Comparison of ENCODE assay signal across 15 cellular contexts in genomic region chr20:61810066-61810708, GRCh38.
DNase-seq lines count a peak whose midpoint lies in the region; ATAC-seq and TF ChIP-seq lines count a peak whose summit lies in the region.
"Had no signal": no experiment of that assay in that cellular context is flagged by ENCODE, and none has a peak within 500 bp of the region (broad histone marks: within the 10 kb centered on the region; RNA-seq: fewer than 3 reads in every experiment).

No MANE protein-coding gene starts in this region.

- H3K36me3 Mint-ChIP-seq in chondrocyte (ENCODE audit: low read depth), result no peaks in the 10 kb centered on the region
- H3K36me3 Mint-ChIP-seq in activated CD4-positive, alpha-beta memory T cell treated with anti-CD3 and anti-CD28 coated beads, Interleukin-2, amount 10 ng/mL, durations not matched to agents 7 days and 5 days (ENCODE audit: low read depth), result no peaks in the 10 kb centered on the region
- H3K36me3 Mint-ChIP-seq: CD8-positive, alpha-beta memory T cell had no signal

- no peaks in the 10 kb centered on the region for H3K27me3 ChIP-seq in H7 (ENCODE audit: control insufficient read depth, insufficient read depth, low read length)
- H3K27me3 ChIP-seq in lower lobe of right lung (ENCODE audit: low read depth), result peaks cover 10% of the 10 kb centered on the region
- peaks cover 0 to 7% (median 0%) of the 10 kb centered on the region in 7 donors for H3K27me3 ChIP-seq in spleen (replicated peaks in 1 of 7)

- no peaks in the 10 kb centered on the region for H3K9me3 Mint-ChIP-seq in chondrocyte (ENCODE audit: low read depth)
- H3K9me3 Mint-ChIP-seq in activated CD4-positive, alpha-beta memory T cell treated with anti-CD3 and anti-CD28 coated beads, Interleukin-2, amount 10 ng/mL, durations not matched to agents 7 days and 5 days, result no peaks in the 10 kb centered on the region
- H3K9me3 Mint-ChIP-seq: CD8-positive, alpha-beta memory T cell; GM23338; H9 had no signal

- H3K27me3 Mint-ChIP-seq in chondrocyte (ENCODE audit: low read depth), result peaks cover 33% of the 10 kb centered on the region
- H3K27me3 Mint-ChIP-seq in activated CD4-positive, alpha-beta memory T cell treated with anti-CD3 and anti-CD28 coated beads, Interleukin-2, amount 10 ng/mL, durations not matched to agents 7 days and 5 days, result no peaks in the 10 kb centered on the region

- H3K27ac ChIP-seq in lower lobe of right lung (no peak overlapping the region), spleen (no peak overlapping the region)
- H3K27ac ChIP-seq: A549 had no signal

- 88 to 93% (median 89%) methylated on average over 19 to 20 of the region's 20 CpGs for WGBS in spleen, 5 donors

- DNase-seq in H7 (peak; percentile 48), chondrocyte (ENCODE audit: low spot score) (peak; percentile 79), lower lobe of right lung (peak; percentile 38), spleen (peak; percentile 64)
- DNase-seq in activated CD8-positive, alpha-beta memory T cell treated with anti-CD3 and anti-CD28 coated beads, Interleukin-2, amount 50 U/mL, for 48 hours, result no peak
- DNase-seq in activated CD4-positive, alpha-beta memory T cell treated with anti-CD3 and anti-CD28 coated beads, Interleukin-2, amount 10 ng/mL, durations not matched to agents 7 days and 5 days, result no peak
- DNase-seq: BE2C; Caco-2; CD8-positive, alpha-beta memory T cell; DND-41; GF-D8; H9 had no signal

- TF ChIP-seq CTCF in chondrocyte (IDR thresholded peaks at IDR 0.05), result no peak
- TF ChIP-seq CTCF in lower lobe of right lung (IDR thresholded peaks at IDR 0.05), result no peak
- TF ChIP-seq CTCF in spleen (IDR thresholded peaks at IDR 0.05 in 8 of 11, conservative IDR thresholded peaks at IDR 0.05 in 3 of 11), result no peak

- POLR2A ChIA-PET in activated CD4-positive, alpha-beta memory T cell treated with anti-CD3 and anti-CD28 coated beads, Interleukin-2, amount 10 ng/mL, durations not matched to agents 7 days and 5 days (lab: Charles Lee), result no interaction called here

- H3K4me1 Mint-ChIP-seq in chondrocyte (ENCODE audit: low read depth), result no peaks in the 10 kb centered on the region
- no peaks in the 10 kb centered on the region for H3K4me1 Mint-ChIP-seq in activated CD4-positive, alpha-beta memory T cell treated with anti-CD3 and anti-CD28 coated beads, Interleukin-2, amount 10 ng/mL, durations not matched to agents 7 days and 5 days
- H3K4me1 Mint-ChIP-seq: CD8-positive, alpha-beta memory T cell had no signal

- no peak for ATAC-seq in lower lobe of right lung
- no peak for ATAC-seq in HG02588 (IDR thresholded peaks at IDR 0.05; ENCODE audit: unreplicated experiment)
- ATAC-seq: A549, GM23338 had no signal

- H3K9me3 ChIP-seq in lower lobe of right lung (no peaks in the 10 kb centered on the region), spleen (no peaks in the 10 kb centered on the region)
- H3K9me3 ChIP-seq: A549, BE2C, Caco-2 had no signal

- H3K36me3 ChIP-seq in H7 (replicated peaks; ENCODE audit: control insufficient read depth, insufficient read depth, low read length), result no peaks in the 10 kb centered on the region
- no peaks in the 10 kb centered on the region for H3K36me3 ChIP-seq in lower lobe of right lung
- no peaks in the 10 kb centered on the region for H3K36me3 ChIP-seq in spleen
- H3K36me3 ChIP-seq: BE2C had no signal

- H3K4me1 ChIP-seq in lower lobe of right lung, result no peaks in the 10 kb centered on the region
- H3K4me1 ChIP-seq in spleen, result no peaks in the 10 kb centered on the region
- H3K4me1 ChIP-seq: A549, BE2C, Caco-2 had no signal

- intact Hi-C loops in lower lobe of right lung (cut with DNase I) (no loop called here), spleen (cut with DNase I; ENCODE audit: low total_unique reads) (no loop called here)

- CTCF ChIA-PET in activated CD4-positive, alpha-beta memory T cell treated with anti-CD3 and anti-CD28 coated beads, Interleukin-2, amount 10 ng/mL, durations not matched to agents 7 days and 5 days (lab: Charles Lee), result no interaction called here

- H3K4me3 ChIP-seq in H7 (ENCODE audit: insufficient read depth, low read depth, low read length) (no peak overlapping the region), lower lobe of right lung (no peak overlapping the region), spleen (no peak overlapping the region)
- H3K4me3 ChIP-seq: A549, GM23338 had no signal

- no peak overlapping the region for H3K27ac Mint-ChIP-seq in chondrocyte (ENCODE audit: unreplicated experiment)
- no peak overlapping the region for H3K27ac Mint-ChIP-seq in activated CD4-positive, alpha-beta memory T cell treated with anti-CD3 and anti-CD28 coated beads, Interleukin-2, amount 10 ng/mL, durations not matched to agents 7 days and 5 days
- H3K27ac Mint-ChIP-seq: CD8-positive, alpha-beta memory T cell; GM23338 had no signal

- TF ChIP-seq POLR2A in spleen (IDR thresholded peaks at IDR 0.05), result no peak

- no peak overlapping the region for H3K4me3 Mint-ChIP-seq in chondrocyte (ENCODE audit: unreplicated experiment)
- H3K4me3 Mint-ChIP-seq in activated CD4-positive, alpha-beta memory T cell treated with anti-CD3 and anti-CD28 coated beads, Interleukin-2, amount 10 ng/mL, durations not matched to agents 7 days and 5 days, result no peak overlapping the region
- H3K4me3 Mint-ChIP-seq: CD8-positive, alpha-beta memory T cell; GM23338; H9 had no signal

Comparison
In these comparisons a context has a peak if more than half of its experiments do, and no peak if none do; other contexts are left out.
1. DNase-seq: peak in H7 (single experiment), chondrocyte (single experiment), lower lobe of right lung (single experiment) and spleen (single experiment); none in activated CD8-positive, alpha-beta memory T cell treated with anti-CD3 and anti-CD28 coated beads, Interleukin-2, amount 50 U/mL, for 48 hours (single experiment) and activated CD4-positive, alpha-beta memory T cell treated with anti-CD3 and anti-CD28 coated beads, Interleukin-2, amount 10 ng/mL, durations not matched to agents 7 days and 5 days (single experiment).